Comparison of ENCODE assay signal across 8 cellular contexts in genomic region chr6:81750660-81751387, GRCh38. TPM values are rescaled to one million over a fixed set of nuclear protein-coding genes. Genes with fewer than 3 reads are reported as not detected.
DNase-seq lines count a peak whose midpoint lies in the region; ATAC-seq lines count a peak whose summit lies in the region.

No MANE protein-coding gene starts in this region.

- H3K4me3 ChIP-seq in thymus (ENCODE audit: low read length), result peak overlapping the region; percentile 91

- H3K27me3 ChIP-seq in layer of hippocampus (ENCODE audit: control insufficient read depth, insufficient read depth, low read length), result no peaks in the 10 kb centered on the region
- H3K27me3 ChIP-seq in thymus (ENCODE audit: control insufficient read depth, insufficient read depth), result peaks cover 20% of the 10 kb centered on the region

- peaks cover 5% of the 10 kb centered on the region for H3K36me3 Mint-ChIP-seq in activated CD8-positive, alpha-beta memory T cell treated with anti-CD3 and anti-CD28 coated beads, Interleukin-2, amount 10 ng/mL, durations not matched to agents 7 days and 5 days
- H3K36me3 Mint-ChIP-seq in activated naive CD8-positive, alpha-beta T cell, result peaks cover 3% of the 10 kb centered on the region

- H3K27ac ChIP-seq in layer of hippocampus (ENCODE audit: low read depth, low read length) (peak overlapping the region; percentile 97), thymus (ENCODE audit: low read depth) (no peak overlapping the region)

- H3K4me1 ChIP-seq in thymus (ENCODE audit: control insufficient read depth, insufficient read depth, low read length), result peaks cover 8% of the 10 kb centered on the region

- H3K27ac Mint-ChIP-seq in activated CD8-positive, alpha-beta memory T cell treated with anti-CD3 and anti-CD28 coated beads, Interleukin-2, amount 10 ng/mL, durations not matched to agents 7 days and 5 days, result no peak overlapping the region
- peak overlapping the region; percentile 68 for H3K27ac Mint-ChIP-seq in activated naive CD8-positive, alpha-beta T cell

- WGBS in thymus, result 14% methylated on average over 12 of the region's 12 CpGs

- H3K36me3 ChIP-seq in thymus (ENCODE audit: control insufficient read depth, insufficient read depth), result no peaks in the 10 kb centered on the region

- no peaks in the 10 kb centered on the region for H3K9me3 Mint-ChIP-seq in activated CD8-positive, alpha-beta memory T cell treated with anti-CD3 and anti-CD28 coated beads, Interleukin-2, amount 10 ng/mL, durations not matched to agents 7 days and 5 days (ENCODE audit: low read depth)
- H3K9me3 Mint-ChIP-seq in activated naive CD8-positive, alpha-beta T cell (ENCODE audit: low read depth), result no peaks in the 10 kb centered on the region

- peaks cover 55% of the 10 kb centered on the region for H3K27me3 Mint-ChIP-seq in activated CD8-positive, alpha-beta memory T cell treated with anti-CD3 and anti-CD28 coated beads, Interleukin-2, amount 10 ng/mL, durations not matched to agents 7 days and 5 days
- peaks cover 2% of the 10 kb centered on the region for H3K27me3 Mint-ChIP-seq in activated naive CD8-positive, alpha-beta T cell

- CTCF ChIA-PET in activated CD8-positive, alpha-beta memory T cell treated with anti-CD3 and anti-CD28 coated beads, Interleukin-2, amount 10 ng/mL, durations not matched to agents 7 days and 5 days (lab: Charles Lee), result no interaction called here

- peaks cover 19% of the 10 kb centered on the region for H3K4me1 Mint-ChIP-seq in activated CD8-positive, alpha-beta memory T cell treated with anti-CD3 and anti-CD28 coated beads, Interleukin-2, amount 10 ng/mL, durations not matched to agents 7 days and 5 days
- H3K4me1 Mint-ChIP-seq in activated naive CD8-positive, alpha-beta T cell (ENCODE audit: low read depth), result peaks cover 47% of the 10 kb centered on the region

- no peaks in the 10 kb centered on the region for H3K9me3 ChIP-seq in thymus (ENCODE audit: control insufficient read depth)

- DNase-seq in activated CD8-positive, alpha-beta memory T cell treated with anti-CD3 and anti-CD28 coated beads, Interleukin-2, amount 10 ng/mL, durations not matched to agents 7 days and 5 days, result no peak
- DNase-seq in activated CD8-positive, alpha-beta memory T cell treated with anti-CD3 and anti-CD28 coated beads for 24 hours, result no peak
- DNase-seq in NCI-H2227 treated with DMSO at 0.1 percent for 48 hours (lab: John Stamatoyannopoulos, UW), result no peak
- DNase-seq in cortex of kidney (lab: John Stamatoyannopoulos, UW), result no peak

- no peak for ATAC-seq in activated CD8-positive, alpha-beta memory T cell treated with anti-CD3 and anti-CD28 coated beads, Interleukin-2, amount 10 ng/mL, durations not matched to agents 7 days and 5 days
- ATAC-seq in GM18868 (IDR thresholded peaks at IDR 0.05; ENCODE audit: unreplicated experiment), result no peak

- H3K4me3 Mint-ChIP-seq in activated CD8-positive, alpha-beta memory T cell treated with anti-CD3 and anti-CD28 coated beads, Interleukin-2, amount 10 ng/mL, durations not matched to agents 7 days and 5 days, result peak overlapping the region; percentile 82
- H3K4me3 Mint-ChIP-seq in activated naive CD8-positive, alpha-beta T cell, result peak overlapping the region; percentile 81

RNA-seq across cellular contexts. Expression of gene TENT5A, which starts 1.7 kb away (rescaled TPM):
- total RNA-seq in activated CD8-positive, alpha-beta memory T cell treated with anti-CD3 and anti-CD28 coated beads, Interleukin-2, amount 10 ng/mL, durations not matched to agents 7 days and 5 days, result 1 to 10 TPM; 1.5 to 3.7 TPM
- 4.7 TPM for polyA plus RNA-seq in thymus
